ENCODE assay signal across 2 cellular contexts in genomic region chr7:90194911-90195809, GRCh38.
TF ChIP-seq lines count a peak whose summit lies in the region.

No MANE protein-coding gene starts in this region.

TF ChIP-seq in GM23338, 12 proteins besides CTCF, POLR2A, EP300 and RAD21 (continued from another document):
- TF ChIP-seq REST (IDR thresholded peaks at IDR 0.05; ENCODE audit: unreplicated experiment) (no peak), EZH2 (IDR thresholded peaks at IDR 0.05; ENCODE audit: low read depth, unreplicated experiment) (no peak), ZNF114 (CRISPR knock-in tag; IDR thresholded peaks at IDR 0.05) (no peak), ZNF331 (CRISPR knock-in tag; IDR thresholded peaks at IDR 0.05; ENCODE audit: low read depth) (no peak), ZNF462 (CRISPR knock-in tag; IDR thresholded peaks at IDR 0.05) (no peak), EZH2phosphoT487 (IDR thresholded peaks at IDR 0.05; ENCODE audit: unreplicated experiment) (no peak), CREB1 (CRISPR knock-in tag; IDR thresholded peaks at IDR 0.05; ENCODE audit: low read depth) (no peak)

TF ChIP-seq in liver, 16 proteins besides CTCF, POLR2A, EP300 and RAD21 (continued from another document):
- no peak for TF ChIP-seq REST (IDR thresholded peaks at IDR 0.05)
- peak; percentile 21 for TF ChIP-seq SP1 (IDR thresholded peaks at IDR 0.05)
- no peak for TF ChIP-seq ZBTB33 (IDR thresholded peaks at IDR 0.05)
- TF ChIP-seq FOXA1 (IDR thresholded peaks at IDR 0.05) = no peak
- TF ChIP-seq EGR1 (IDR thresholded peaks at IDR 0.05; ENCODE audit: low read depth in 2 of 2) = no peak
- TF ChIP-seq TAF1 (conservative IDR thresholded peaks at IDR 0.05) = peak; percentile 48
- TF ChIP-seq NR2F2 (IDR thresholded peaks at IDR 0.05) = no peak
- TF ChIP-seq HNF4A (conservative IDR thresholded peaks at IDR 0.05) = peak in 1 of 2 donors; percentile 47
- TF ChIP-seq GABPA (IDR thresholded peaks at IDR 0.05 in 1 of 2, conservative IDR thresholded peaks at IDR 0.05 in 1 of 2) = no peak
